In the genomic region with DNA sequence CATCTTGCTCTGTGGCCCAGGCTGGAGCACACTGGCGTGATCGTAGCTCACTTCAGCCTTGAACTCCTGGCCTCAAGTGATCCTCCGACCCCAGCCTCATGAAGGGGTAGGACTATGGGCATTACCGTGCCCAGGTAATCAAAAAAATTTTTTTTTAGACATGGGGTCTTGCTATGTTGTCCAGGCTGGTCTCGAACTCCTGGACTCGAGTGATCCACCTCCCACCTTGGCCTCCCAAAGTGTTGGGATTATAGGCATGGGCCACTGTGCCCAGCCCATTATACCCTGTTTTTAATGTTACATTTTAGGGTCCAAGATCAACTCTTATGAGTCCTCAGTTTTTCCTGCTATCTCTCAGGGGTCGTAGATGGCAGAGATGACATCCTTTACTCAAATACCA, we compare ENCODE assay signal across 9 cellular contexts. TPM values are rescaled to one million over a fixed set of nuclear protein-coding genes. Genes with fewer than 3 reads are reported as not detected.
"Had no signal": no experiment of that assay in that cellular context is flagged by ENCODE, and none has a peak within 500 bp of the region (broad histone marks: within the 10 kb centered on the region; RNA-seq: fewer than 3 reads in every experiment).

No MANE protein-coding gene starts in this region.

- H3K27me3 Mint-ChIP-seq: IgD-negative memory B cell had no signal

- H3K4me3 Mint-ChIP-seq: IgD-negative memory B cell had no signal

- H3K9me3 ChIP-seq: HAP-1 had no signal

- H3K9ac ChIP-seq: GM23248 had no signal

- DNase-seq: GM23248, GOT3, H7, KG1 had no signal

- H3K4me1 ChIP-seq: HAP-1 had no signal

- H3K4me1 Mint-ChIP-seq: IgD-negative memory B cell had no signal

- ATAC-seq: HCT116 had no signal

- H2AFZ ChIP-seq: GM23248 had no signal

- H3K4me3 ChIP-seq: GM23248, HAP-1 had no signal

- H3K27ac ChIP-seq: GM23248, HL-60 had no signal

- H3K9me3 Mint-ChIP-seq: IgD-negative memory B cell had no signal

RNA-seq across cellular contexts. Expression of a gene that starts 6.3 kb away (rescaled TPM):
- total RNA-seq: GM23248, H4, H7 had no signal
- polyA plus RNA-seq: GM23248, IgD-negative memory B cell had no signal
